In genomic region chr12:66048218-66048842, GRCh38 we compare ENCODE assay signal across 2 cellular contexts.
TF ChIP-seq lines count a peak whose summit lies in the region.

No MANE protein-coding gene starts in this region.

TF ChIP-seq in GM23338, 12 proteins besides CTCF, POLR2A, EP300 and RAD21:
- TF ChIP-seq POLR2AphosphoS5 (IDR thresholded peaks at IDR 0.05; ENCODE audit: low read depth) (no peak), ZNF462 (CRISPR knock-in tag; IDR thresholded peaks at IDR 0.05) (no peak), ETS1 (IDR thresholded peaks at IDR 0.05) (no peak), STAT1 (IDR thresholded peaks at IDR 0.05; ENCODE audit: unreplicated experiment) (no peak), REST (IDR thresholded peaks at IDR 0.05; ENCODE audit: unreplicated experiment) (no peak), EZH2phosphoT487 (IDR thresholded peaks at IDR 0.05; ENCODE audit: unreplicated experiment) (no peak), JUNB (IDR thresholded peaks at IDR 0.05; ENCODE audit: unreplicated experiment) (no peak), ZNF114 (CRISPR knock-in tag; IDR thresholded peaks at IDR 0.05) (no peak), ZNF331 (CRISPR knock-in tag; IDR thresholded peaks at IDR 0.05; ENCODE audit: low read depth) (no peak), EZH2 (IDR thresholded peaks at IDR 0.05; ENCODE audit: low read depth, unreplicated experiment) (no peak), NANOG (IDR thresholded peaks at IDR 0.05; ENCODE audit: borderline replicate concordance) (no peak), CREB1 (CRISPR knock-in tag; IDR thresholded peaks at IDR 0.05; ENCODE audit: low read depth) (no peak)

TF ChIP-seq in GM12878, 131 proteins besides CTCF, POLR2A, EP300 and RAD21:
- TF ChIP-seq SIN3A (IDR thresholded peaks at IDR 0.05; ENCODE audit: low read depth, low read length) (no peak), CHD2 (IDR thresholded peaks at IDR 0.05; ENCODE audit: borderline replicate concordance, low read depth, low read length) (no peak), ATF7 (IDR thresholded peaks at IDR 0.05; ENCODE audit: low read depth) (peak; percentile 60; the same call in 1 of the 2 replicates), IRF3 (IDR thresholded peaks at IDR 0.05) (no peak), E2F8 (IDR thresholded peaks at IDR 0.05; ENCODE audit: low read depth, partially characterized antibody) (no peak), SMAD5 (IDR thresholded peaks at IDR 0.05; ENCODE audit: low read depth) (no peak), JUND (IDR thresholded peaks at IDR 0.05; ENCODE audit: low read depth, low read length) (no peak), ZNF207 (IDR thresholded peaks at IDR 0.05; ENCODE audit: borderline replicate concordance) (no peak)
